9 cellular contexts compared by ENCODE assay signal in the genomic region with DNA sequence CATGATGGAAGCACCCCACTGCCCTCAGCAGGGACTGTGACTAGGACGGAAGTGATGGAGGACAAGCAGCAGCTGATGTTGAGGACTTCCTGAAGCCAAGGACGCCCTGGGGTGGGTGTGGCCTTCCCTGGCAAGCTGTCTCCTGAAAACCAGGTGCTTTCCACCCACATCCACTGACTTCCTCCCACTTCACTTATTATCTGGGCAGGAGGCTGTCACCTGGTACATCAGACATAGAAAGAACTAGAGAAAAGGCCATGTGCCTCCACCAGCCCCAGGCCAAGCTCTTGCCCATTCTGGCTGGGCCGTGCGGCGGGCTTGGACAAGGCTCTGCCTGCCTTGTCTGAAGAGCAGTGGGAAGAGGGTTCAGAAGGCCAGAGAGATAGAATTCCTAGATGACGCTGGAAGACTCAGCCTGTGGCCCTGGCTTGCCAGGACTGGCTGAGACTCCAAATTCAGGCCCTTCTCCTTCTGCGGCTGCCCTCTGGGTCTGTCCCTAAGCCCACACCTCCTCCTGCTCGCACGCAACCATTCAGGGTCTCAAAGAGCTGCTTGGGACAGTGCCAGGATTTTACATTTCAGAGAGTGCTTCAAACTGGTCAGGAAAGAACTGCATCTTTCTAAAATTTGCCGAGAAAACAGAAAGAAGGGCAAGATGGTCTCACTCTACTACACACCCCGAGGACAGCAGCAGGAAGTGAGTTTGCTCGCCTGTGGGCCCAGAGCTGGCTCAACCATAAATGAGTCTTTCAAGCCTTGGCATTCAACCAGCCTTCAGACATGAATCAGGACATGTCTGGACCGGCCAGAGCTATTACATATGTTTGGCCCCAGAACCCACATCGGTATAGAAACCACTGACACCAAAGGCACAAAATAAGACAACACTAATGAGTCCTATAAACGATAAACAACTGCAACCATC. TPM values are rescaled to one million over a fixed set of nuclear protein-coding genes. Genes with fewer than 3 reads are reported as not detected.
DNase-seq lines count a peak whose midpoint lies in the region; ATAC-seq and TF ChIP-seq lines count a peak whose summit lies in the region.
"Had no signal": no experiment of that assay in that cellular context is flagged by ENCODE, and none has a peak within 500 bp of the region (broad histone marks: within the 10 kb centered on the region; RNA-seq: fewer than 3 reads in every experiment).

No MANE protein-coding gene starts in this region.

- DNase-seq in DMS79 (lab: John Stamatoyannopoulos, UW) (peak; percentile 58), NCI-H446 treated with DMSO at 0.1 percent for 48 hours (lab: John Stamatoyannopoulos, UW) (peak; percentile 49), fibroblast of peridontal ligament (ENCODE audit: extremely low read depth) (peak; percentile 65), gastrocnemius medialis (no peak), GM19240 (ENCODE audit: insufficient read length, low spot score) (no peak), GM13976 (ENCODE audit: low spot score) (no peak)
- DNase-seq: NCI-H1092 had no signal

- no peak for TF ChIP-seq POLR2A in gastrocnemius medialis (IDR thresholded peaks at IDR 0.05)

- H3K27ac ChIP-seq in gastrocnemius medialis: peak overlapping the region; percentile 44 to 88 (median 67)

- in situ Hi-C loops in gastrocnemius medialis (cut with MboI; ENCODE audit: low sequenced_read_pairs in 4 of 4) (no loop called here), GM13976 (cut with MboI; ENCODE audit: low sequenced_read_pairs, unreplicated experiment) (no loop called here)

- H3K27me3 ChIP-seq in gastrocnemius medialis: no peaks in the 10 kb centered on the region

- peaks cover 0 to 36% of the 10 kb centered on the region in 2 donors for H3K36me3 ChIP-seq in gastrocnemius medialis

- ATAC-seq in gastrocnemius medialis (no peak), GM18909 (IDR thresholded peaks at IDR 0.05; ENCODE audit: poor library complexity, unreplicated experiment) (no peak), HG03039 (IDR thresholded peaks at IDR 0.05; ENCODE audit: unreplicated experiment) (no peak)

- no peak overlapping the region for H3K4me3 ChIP-seq in gastrocnemius medialis

- intact Hi-C loops in gastrocnemius medialis (cut with DNase I; ENCODE audit: low total_unique reads): no loop called here

- no peaks in the 10 kb centered on the region for H3K9me3 ChIP-seq in gastrocnemius medialis

- no peak for TF ChIP-seq CTCF in gastrocnemius medialis (IDR thresholded peaks at IDR 0.05 in 4 of 5, conservative IDR thresholded peaks at IDR 0.05 in 1 of 5)
- TF ChIP-seq CTCF in GM13976 (IDR thresholded peaks at IDR 0.05; ENCODE audit: borderline replicate concordance, control extremely low read depth, extremely low read depth, insufficient read depth, missing control alignments): no peak

- H3K4me1 ChIP-seq in gastrocnemius medialis: peaks cover 13 to 37% of the 10 kb centered on the region in 2 donors

RNA-seq across cellular contexts. Expression of a gene that starts 13.3 kb away (rescaled TPM):
- total RNA-seq in gastrocnemius medialis: 10 to 100 TPM; 11.1 to 34.8 (median 24.6) TPM

RNA-seq across cellular contexts. Expression of a gene that starts 13.7 kb away (rescaled TPM):
- total RNA-seq in gastrocnemius medialis: 10 to 100 TPM; 17.7 to 25.2 (median 19.3) TPM

RNA-seq across cellular contexts. Expression of a gene that starts 31.9 kb away (rescaled TPM):
- 1 to 10 TPM in 2 of 4 donors, not detected in 2; 1.4 to 3.0 TPM for total RNA-seq in gastrocnemius medialis

Comparison
In these comparisons a context has a peak if more than half of its experiments do, and no peak if none do; other contexts are left out.
1. DNase-seq: peak in DMS79 (single experiment), NCI-H446 treated with DMSO at 0.1 percent for 48 hours (single experiment) and fibroblast of peridontal ligament (single experiment); none in gastrocnemius medialis (0 of 2), GM19240 (single experiment) and GM13976 (single experiment).